Comparison of ENCODE assay signal across 2 cellular contexts in genomic region chr12:92558241-92558773, GRCh38.
A peak's percentile ranks its signal among the peaks of the same experiment; 100 is the strongest.
TF ChIP-seq lines count a peak whose summit lies in the region.

No MANE protein-coding gene starts in this region.

TF ChIP-seq in liver, 16 proteins besides CTCF, POLR2A, EP300 and RAD21 (continued from another document):
- TF ChIP-seq MAX (IDR thresholded peaks at IDR 0.05) = no peak
- TF ChIP-seq ATF3 (IDR thresholded peaks at IDR 0.05) = no peak
- TF ChIP-seq ZBTB33 (IDR thresholded peaks at IDR 0.05) = no peak
- no peak for TF ChIP-seq FOXA1 (IDR thresholded peaks at IDR 0.05)
- TF ChIP-seq EGR1 (IDR thresholded peaks at IDR 0.05; ENCODE audit: low read depth in 2 of 2) = no peak
- no peak for TF ChIP-seq REST (IDR thresholded peaks at IDR 0.05)
- TF ChIP-seq HNF4A (conservative IDR thresholded peaks at IDR 0.05) = peak; percentile 13 to 38

TF ChIP-seq in HepG2, 621 proteins besides CTCF, POLR2A, EP300 and RAD21 (continued from another document):
- TF ChIP-seq PRDM4 (CRISPR knock-in tag; IDR thresholded peaks at IDR 0.05; ENCODE audit: borderline replicate concordance) (no peak), IKZF5 (CRISPR knock-in tag; IDR thresholded peaks at IDR 0.05) (no peak), TRIM24 (CRISPR knock-in tag; IDR thresholded peaks at IDR 0.05) (no peak), ZNF333 (CRISPR knock-in tag; IDR thresholded peaks at IDR 0.05; ENCODE audit: borderline replicate concordance) (no peak), TFDP1 (CRISPR knock-in tag; IDR thresholded peaks at IDR 0.05; ENCODE audit: borderline replicate concordance) (no peak), PHF21A (CRISPR knock-in tag; IDR thresholded peaks at IDR 0.05) (no peak), EHMT2 (IDR thresholded peaks at IDR 0.05; ENCODE audit: borderline replicate concordance, low read depth, low read length) (no peak), ZNF841 (CRISPR knock-in tag; IDR thresholded peaks at IDR 0.05; ENCODE audit: borderline replicate concordance) (no peak), ZNF674 (CRISPR knock-in tag; IDR thresholded peaks at IDR 0.05; ENCODE audit: low read depth) (no peak), MXD4 (CRISPR knock-in tag; IDR thresholded peaks at IDR 0.05) (no peak), STAG1 (CRISPR knock-in tag; IDR thresholded peaks at IDR 0.05) (no peak), ZNF232 (CRISPR knock-in tag; IDR thresholded peaks at IDR 0.05; ENCODE audit: borderline replicate concordance) (no peak), YY1 (IDR thresholded peaks at IDR 0.05; ENCODE audit: insufficient read depth, insufficient replicate concordance, low read depth, low read length) (no peak), ZNF3 (CRISPR knock-in tag; IDR thresholded peaks at IDR 0.05) (no peak), ZMAT5 (CRISPR knock-in tag; IDR thresholded peaks at IDR 0.05; ENCODE audit: borderline replicate concordance, low read depth) (no peak), GATAD1 (CRISPR knock-in tag; IDR thresholded peaks at IDR 0.05) (no peak)
